4 cellular contexts compared by ENCODE assay signal in genomic region chr9:10135553-10135952, GRCh38.
"Had no signal": no experiment of that assay in that cellular context is flagged by ENCODE, and none has a peak within 500 bp of the region (broad histone marks: within the 10 kb centered on the region; RNA-seq: fewer than 3 reads in every experiment).

No MANE protein-coding gene starts in this region.

- ATAC-seq: GM23338 had no signal

- H3K4me3 ChIP-seq: GM23338 had no signal

- DNase-seq: H9, HCEC 1CT, IMR-90 had no signal
